ENCODE assay signal across 8 cellular contexts in genomic region chr6:1388927-1389790, GRCh38. TPM values are rescaled to one million over a fixed set of nuclear protein-coding genes. Genes with fewer than 3 reads are reported as not detected.
DNase-seq lines count a peak whose midpoint lies in the region; ATAC-seq, FAIRE-seq and TF ChIP-seq lines count a peak whose summit lies in the region.

FOXF2 (plus strand) TSS chr6:1389576; CDS start chr6:1389948, 372 bp downstream.

- H3K9me3 ChIP-seq in K562 (replicated peaks; ENCODE audit: control insufficient read depth, insufficient read depth, low read depth, low read length) (no peaks in the 10 kb centered on the region), left lung (no peaks in the 10 kb centered on the region), tibial nerve (no peaks in the 10 kb centered on the region)

- H2AFZ ChIP-seq in K562 (ENCODE audit: low read depth, low read length), result no peak within 1 kb of the TSS

- TF ChIP-seq RAD21 in K562 (CRISPR knock-in tag; conservative IDR thresholded peaks at IDR 0.05 in 1 of 2, IDR thresholded peaks at IDR 0.05 in 1 of 2), result no peak

- no peak within 1 kb of the TSS for H3K4me2 ChIP-seq in K562 (ENCODE audit: insufficient read depth, low read length)

- TF ChIP-seq CTCF in K562 (IDR thresholded peaks at IDR 0.05 in 2 of 3, conservative IDR thresholded peaks at IDR 0.05 in 1 of 3; ENCODE audit: insufficient read depth in 2 of 3, low read depth in 1 of 3, low read length in 3 of 3) (no peak), left lung (IDR thresholded peaks at IDR 0.05) (no peak), tibial nerve (IDR thresholded peaks at IDR 0.05) (no peak)

- H3K27me3 Mint-ChIP-seq in activated T-cell treated with anti-CD3 and anti-CD28 coated beads, Interleukin-2, amount 50 U/mL, for 24 hours, result peaks cover 83% of the 10 kb centered on the region

- H3K9me1 ChIP-seq in K562 (ENCODE audit: control insufficient read depth, insufficient read depth, low read length), result no peaks in the 10 kb centered on the region

- no TSS peak for BruUV-seq in K562 (replicated peaks; lab: Mats Ljungman, UMichigan)

- ATAC-seq in K562 (0 out of 3 replicates have a peak, but pooled peaks have one; percentile 30), left lung (peak; percentile 31), GM19463 (IDR thresholded peaks at IDR 0.05; ENCODE audit: unreplicated experiment) (no peak), HG03469 (IDR thresholded peaks at IDR 0.05; ENCODE audit: unreplicated experiment) (no peak)

- TF ChIP-seq POLR2A in K562 (conservative IDR thresholded peaks at IDR 0.05) (no peak), tibial nerve (IDR thresholded peaks at IDR 0.05) (no peak)

- CTCF ChIA-PET in K562 (lab: Yijun Ruan, JAX; ENCODE audit: low intra/inter-chr PET ratio), result no interaction called here

- POLR2A ChIA-PET in K562 (lab: Yijun Ruan, JAX), result no interaction called here

- no peak for TF ChIP-seq EP300 in K562 (IDR thresholded peaks at IDR 0.05; ENCODE audit: low read length)
- no peak for TF ChIP-seq EP300 in tibial nerve (IDR thresholded peaks at IDR 0.05)

- H3K79me2 ChIP-seq in K562 (ENCODE audit: control insufficient read depth, insufficient read depth, low read length), result no peaks in the 10 kb centered on the region

- peak; percentile 37 for DNase-seq in activated T-cell treated with anti-CD3 and anti-CD28 coated beads, Interleukin-2, amount 50 U/mL, for 24 hours
- no peak for DNase-seq in activated T-cell treated with anti-CD3 and anti-CD28 coated beads, Interleukin-2, amount 50 U/mL, for 48 hours
- DNase-seq in K562 (ENCODE audit: extremely low read depth in 1 of 4, low spot score in 3 of 4) (peak in 3 of 4 experiments; percentile 37 to 61 (median 51)), left lung (no peak), tibial nerve (ENCODE audit: low spot score in 2 of 2) (no peak), T-helper 9 cell (no peak)

- no peak within 1 kb of the TSS for H3K27ac ChIP-seq in K562 (ENCODE audit: extremely low read depth, low read depth, low read length)
- peak within 1 kb of the TSS; percentile 61 to 75 for H3K27ac ChIP-seq in left lung
- H3K27ac ChIP-seq in tibial nerve, result no peak within 1 kb of the TSS

- peak within 1 kb of the TSS; percentile 65 for H3K4me3 Mint-ChIP-seq in activated T-cell treated with anti-CD3 and anti-CD28 coated beads, Interleukin-2, amount 50 U/mL, for 24 hours

- H3K36me3 ChIP-seq in K562 (ENCODE audit: control insufficient read depth, insufficient read depth, low read length) (no peaks in the 10 kb centered on the region), left lung (no peaks in the 10 kb centered on the region), tibial nerve (no peaks in the 10 kb centered on the region)

- H4K20me1 ChIP-seq in K562 (replicated peaks; ENCODE audit: control insufficient read depth, insufficient read depth, low read length), result peaks cover 5% of the 10 kb centered on the region; the same call in 1 of the 2 replicates

- no peaks in the 10 kb centered on the region for H3K36me3 Mint-ChIP-seq in activated T-cell treated with anti-CD3 and anti-CD28 coated beads, Interleukin-2, amount 50 U/mL, for 24 hours (ENCODE audit: low read depth)

- 5% methylated on average over 31 of the region's 84 CpGs for WGBS in K562 (ENCODE audit: insufficient coverage, low coverage, missing lambda C conversion rate)
- 3 to 4% methylated on average over 57 to 84 of the region's 84 CpGs for WGBS in tibial nerve, 2 donors

- peaks cover 0 to 19% of the 10 kb centered on the region in 2 experiments; a peak in 2 of 5 replicates for H3K4me1 ChIP-seq in K562 (replicated peaks in 1 of 2; ENCODE audit: control insufficient read depth in 2 of 2, insufficient read depth in 2 of 2, low read length in 2 of 2)
- H3K4me1 ChIP-seq in left lung, result peaks cover 5 to 34% of the 10 kb centered on the region in 2 donors
- H3K4me1 ChIP-seq in tibial nerve, result peaks cover 0 to 62% (median 19%) of the 10 kb centered on the region in 4 donors

- H3K27ac Mint-ChIP-seq in activated T-cell treated with anti-CD3 and anti-CD28 coated beads, Interleukin-2, amount 50 U/mL, for 24 hours, result no peak within 1 kb of the TSS

- FAIRE-seq in K562 (lab: Jason Lieb, UNC), result no peak

- no peak within 1 kb of the TSS for H3K9ac ChIP-seq in K562 (ENCODE audit: insufficient read depth in 1 of 2, low read depth in 2 of 2, low read length in 2 of 2)

- intact Hi-C loops in K562 (cut with micrococcal nuclease) (loop anchor here (10.0 kb wide), 1 partner anchor 664 kb away; no protein-coding TSS in a partner anchor), left lung (cut with DNase I) (loop anchor here in 1 of 2 donors (10.0 kb wide), 1 partner anchor 794 kb away; no protein-coding TSS in a partner anchor)

- peaks cover 37% of the 10 kb centered on the region for H3K4me1 Mint-ChIP-seq in activated T-cell treated with anti-CD3 and anti-CD28 coated beads, Interleukin-2, amount 50 U/mL, for 24 hours (ENCODE audit: low read depth)

- H3K27me3 ChIP-seq in K562 (ENCODE audit: control insufficient read depth in 2 of 2, insufficient read depth in 2 of 2, low read length in 2 of 2) (peaks cover 49 to 78% of the 10 kb centered on the region in 2 experiments), left lung (peaks cover 74 to 100% of the 10 kb centered on the region in 2 donors), tibial nerve (peaks cover 0 to 94% of the 10 kb centered on the region in 2 donors)

- in situ Hi-C loops in K562 (cut with MboI), result no loop called here

- H3K9me3 Mint-ChIP-seq in activated T-cell treated with anti-CD3 and anti-CD28 coated beads, Interleukin-2, amount 50 U/mL, for 24 hours, result no peaks in the 10 kb centered on the region

- H3K4me3 ChIP-seq in K562 (no peak within 1 kb of the TSS), left lung (peak within 1 kb of the TSS; percentile 38 to 41), tibial nerve (peak within 1 kb of the TSS; percentile 24 to 54 (median 30))

TF ChIP-seq in K562, 482 proteins besides CTCF, POLR2A, EP300 and RAD21:
- TF ChIP-seq ZBTB33 (CRISPR knock-in tag; IDR thresholded peaks at IDR 0.05) (no peak), ZNF184 (CRISPR knock-in tag; IDR thresholded peaks at IDR 0.05) (no peak), BRF1 (IDR thresholded peaks at IDR 0.05; ENCODE audit: borderline replicate concordance, extremely low read depth, insufficient read length) (no peak), HNRNPK (IDR thresholded peaks at IDR 0.05; ENCODE audit: low read depth, low read length, poor library complexity, severe bottlenecking) (no peak), ZNF79 (CRISPR knock-in tag; IDR thresholded peaks at IDR 0.05; ENCODE audit: low read depth) (no peak), FOXO4 (CRISPR knock-in tag; IDR thresholded peaks at IDR 0.05) (no peak), E2F3 (CRISPR knock-in tag; IDR thresholded peaks at IDR 0.05) (no peak), GTF2E2 (tag; IDR thresholded peaks at IDR 0.05) (no peak), CGGBP1 (CRISPR knock-in tag; IDR thresholded peaks at IDR 0.05) (no peak), ZZZ3 (IDR thresholded peaks at IDR 0.05) (no peak)

RNA-seq across cellular contexts. Expression of gene FOXF2, which starts in this region (rescaled TPM):
- not detected in 2 replicates for total RNA-seq in K562 (2011; cell fraction: chromatin; rRNA removed; ENCODE audit: low replicate concordance)
- not detected in 2 replicates for total RNA-seq in K562 (2011; cell fraction: nucleolus; rRNA removed)
- not detected in 2 replicates for total RNA-seq in K562 (2011; cell fraction: nucleoplasm; rRNA removed)
- total RNA-seq in K562 (2014; rRNA removed) (not detected in 2 replicates), K562 (2014; rRNA removed; fragmentation: Illumina TruSeq; extraction: Trizol) (not detected in 2 replicates), K562 (2015; rRNA removed; fragmentation: Illumina TruSeq; extraction: Trizol) (not detected in 2 replicates), K562 (2021) (not detected in 2 replicates), left lung (10 to 100 TPM; 12.6 to 17.7 TPM), tibial nerve (1 to 10 TPM in 2 of 4 donors, under 1 TPM in 2; 0.21 to 2.4 (median 0.71) TPM)
- polyA plus RNA-seq in K562 (2011; rRNA removed) (not detected in 2 replicates), K562 (2014; fragmentation: Illumina TruSeq; extraction: Trizol) (not detected in 2 replicates), K562 (2014; fragmentation: Nextera tagmentation; extraction: Ambion mirVana) (not detected), K562 (2014; rRNA removed) (not detected in 2 replicates)
- not detected in 2 replicates for polyA plus RNA-seq in K562 (2011; cell fraction: cytosol; rRNA removed)
- not detected in 2 replicates for polyA plus RNA-seq in K562 (2011; cell fraction: nucleus; rRNA removed)
- polyA plus RNA-seq in K562 (2012), result not detected in 2 replicates
- not detected in 2 replicates for polyA minus RNA-seq in K562 (2011; rRNA and poly(A)+ RNA removed)
- polyA minus RNA-seq in K562 (2011; cell fraction: cytosol; rRNA and poly(A)+ RNA removed), result not detected in 2 replicates
- not detected in 2 replicates for polyA minus RNA-seq in K562 (2011; cell fraction: nucleus; rRNA and poly(A)+ RNA removed)

Comparison
In these comparisons a context has a peak if more than half of its experiments do, and no peak if none do; other contexts are left out.
1. RNA of gene FOXF2 (total RNA-seq): 12.6 to 17.7 TPM in left lung; 0.21 to 2.4 TPM in tibial nerve and not detected in K562; every median in the first group is over 4 times any median in the second.
2. Peak in DNase-seq and ATAC-seq in K562; RNA of the gene not detected or under 1 TPM.
3. H3K27ac ChIP-seq: peak in left lung (2 of 2); none in K562 (single experiment) and tibial nerve (0 of 4).